Comparison of ENCODE assay signal across 1 cellular context in genomic region chr1:42981871-42982270, GRCh38.
TF ChIP-seq lines count a peak whose summit lies in the region.

No MANE protein-coding gene starts in this region.

TF ChIP-seq in IMR-90, 13 proteins besides CTCF, POLR2A, EP300 and RAD21:
- TF ChIP-seq ELK1 (IDR thresholded peaks at IDR 0.05; ENCODE audit: borderline replicate concordance, low read depth, low read length) (no peak), BHLHE40 (IDR thresholded peaks at IDR 0.05; ENCODE audit: low read depth, low read length) (no peak), USF2 (IDR thresholded peaks at IDR 0.05; ENCODE audit: low read depth, low read length) (no peak)
